9 cellular contexts compared by ENCODE assay signal in the genomic region with DNA sequence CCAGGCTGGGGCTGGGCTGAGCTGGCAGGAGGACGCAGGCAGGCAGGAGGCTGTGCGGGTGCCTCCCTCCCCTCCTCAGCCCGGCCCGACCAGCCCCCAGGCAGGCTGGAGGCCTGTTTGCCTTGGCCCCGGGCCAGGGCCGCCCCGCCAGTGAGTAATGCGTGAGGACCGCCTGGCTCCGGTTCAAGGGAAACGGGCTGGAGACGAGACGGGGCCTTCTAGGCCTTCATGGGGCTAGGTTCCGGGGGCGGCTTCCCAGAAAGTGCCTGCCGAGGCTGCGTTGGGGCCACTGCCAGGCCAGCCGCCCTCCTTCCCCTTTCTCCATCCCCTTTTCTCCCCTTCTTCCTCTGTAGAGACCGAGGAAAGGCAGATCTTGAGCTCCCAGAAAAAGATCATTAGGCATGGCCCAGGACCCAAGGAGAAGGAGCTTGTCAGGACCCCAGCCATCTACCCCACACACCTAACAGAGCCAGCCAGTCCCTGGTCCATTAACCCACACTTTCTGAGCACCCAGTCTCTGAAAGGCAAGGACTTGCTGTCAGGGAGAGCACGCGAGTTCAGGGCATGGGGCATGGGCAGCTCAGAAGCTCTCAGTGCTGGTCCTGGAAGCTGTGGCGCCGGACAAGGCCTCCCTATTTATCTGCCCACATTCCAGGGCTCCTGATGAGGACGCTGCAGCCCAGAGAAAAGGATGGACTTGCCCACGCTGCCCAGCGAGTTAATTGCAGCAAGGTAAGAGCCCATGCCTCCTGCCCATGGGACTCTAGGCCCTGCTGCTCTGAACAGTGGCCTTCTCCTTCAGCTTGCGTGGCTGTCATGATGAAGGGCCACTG. TPM values are rescaled to one million over a fixed set of nuclear protein-coding genes. Genes with fewer than 3 reads are reported as not detected.
DNase-seq lines count a peak whose midpoint lies in the region; ATAC-seq, FAIRE-seq and TF ChIP-seq lines count a peak whose summit lies in the region.
"Had no signal": no experiment of that assay in that cellular context is flagged by ENCODE, and none has a peak within 500 bp of the region (broad histone marks: within the 10 kb centered on the region; RNA-seq: fewer than 3 reads in every experiment).

No MANE protein-coding gene starts in this region.

- H3K4me3 ChIP-seq in RWPE2 (ENCODE audit: severe bottlenecking) (no peak overlapping the region), foreskin fibroblast (ENCODE audit: low read depth in 1 of 2, low read length in 2 of 2) (no peak overlapping the region), pancreas (no peak overlapping the region)
- H3K4me3 ChIP-seq: SK-N-MC had no signal

- 43 to 46% methylated on average over 24 to 27 of the region's 27 CpGs for WGBS in pancreas, 2 donors

- ATAC-seq in RWPE2 (ENCODE audit: low read depth) = peak; percentile 87
- peak; percentile 90 to 95 (median 92) for ATAC-seq in pancreas
- no peak for ATAC-seq in GM18505 (IDR thresholded peaks at IDR 0.05; ENCODE audit: unreplicated experiment)
- no peak for ATAC-seq in HG03521 (IDR thresholded peaks at IDR 0.05; ENCODE audit: unreplicated experiment)
- no peak for ATAC-seq in GM18517 (IDR thresholded peaks at IDR 0.05; ENCODE audit: unreplicated experiment)

- H3K27ac ChIP-seq in RWPE2 (ENCODE audit: poor library complexity, severe bottlenecking) (peak overlapping the region; percentile 75), pancreas (peak overlapping the region; percentile 17 to 76 (median 66))
- H3K27ac ChIP-seq: SK-N-MC had no signal

- H3K9me3 ChIP-seq in RWPE2 (ENCODE audit: severe bottlenecking) (no peaks in the 10 kb centered on the region), pancreas (no peaks in the 10 kb centered on the region)

- DNase-seq in NCI-H82 (lab: John Stamatoyannopoulos, UW) (peak; percentile 59), NCI-H82 treated with DMSO at 0.1 percent for 48 hours (lab: John Stamatoyannopoulos, UW; ENCODE audit: unreplicated experiment) (no peak), RWPE2 (ENCODE audit: low spot score) (peak; percentile 87), foreskin fibroblast (peak; percentile 88 to 93), pancreas (peak; percentile 75 to 95 (median 90))

- no peaks in the 10 kb centered on the region for H3K27me3 ChIP-seq in RWPE2 (ENCODE audit: insufficient read depth, poor library complexity, severe bottlenecking)
- no peaks in the 10 kb centered on the region for H3K27me3 ChIP-seq in pancreas

- no peaks in the 10 kb centered on the region for H3K36me3 ChIP-seq in RWPE2 (ENCODE audit: low read depth)
- no peaks in the 10 kb centered on the region for H3K36me3 ChIP-seq in pancreas

- TF ChIP-seq POLR2A in GM18505 (IDR thresholded peaks at IDR 0.05; ENCODE audit: borderline replicate concordance, extremely low read depth, insufficient read depth, insufficient read length) = no peak

- H3K4me1 ChIP-seq in RWPE2 (ENCODE audit: insufficient read depth, poor library complexity, severe bottlenecking) = peaks cover 12% of the 10 kb centered on the region
- H3K4me1 ChIP-seq in pancreas = peaks cover 0 to 15% (median 6%) of the 10 kb centered on the region in 3 donors

- intact Hi-C loops in pancreas (cut with DNase I) = no loop called here

- FAIRE-seq in pancreas (lab: Jason Lieb, UNC) = no peak

- TF ChIP-seq CTCF in RWPE2 (IDR thresholded peaks at IDR 0.05; ENCODE audit: poor library complexity, severe bottlenecking) (no peak), foreskin fibroblast (IDR thresholded peaks at IDR 0.05; ENCODE audit: low read depth, low read length) (no peak), pancreas (IDR thresholded peaks at IDR 0.05) (no peak)

RNA-seq across cellular contexts. Expression of gene SMAD7, which starts 48.5 kb away (rescaled TPM):
- 10 to 100 TPM in 2 of 6 donors, 1 to 10 TPM in 4; 5.3 to 22.4 (median 6.8) TPM for total RNA-seq in pancreas
- 1 to 10 TPM; 4.2 to 8.2 TPM for polyA plus RNA-seq in pancreas

Comparison
In these comparisons a context has a peak if more than half of its experiments do, and no peak if none do; other contexts are left out.
1. ATAC-seq: peak in RWPE2 (single experiment) and pancreas (4 of 4); none in GM18505 (single experiment), HG03521 (single experiment) and GM18517 (single experiment).